ENCODE assay signal across 27 cellular contexts in the genomic region with DNA sequence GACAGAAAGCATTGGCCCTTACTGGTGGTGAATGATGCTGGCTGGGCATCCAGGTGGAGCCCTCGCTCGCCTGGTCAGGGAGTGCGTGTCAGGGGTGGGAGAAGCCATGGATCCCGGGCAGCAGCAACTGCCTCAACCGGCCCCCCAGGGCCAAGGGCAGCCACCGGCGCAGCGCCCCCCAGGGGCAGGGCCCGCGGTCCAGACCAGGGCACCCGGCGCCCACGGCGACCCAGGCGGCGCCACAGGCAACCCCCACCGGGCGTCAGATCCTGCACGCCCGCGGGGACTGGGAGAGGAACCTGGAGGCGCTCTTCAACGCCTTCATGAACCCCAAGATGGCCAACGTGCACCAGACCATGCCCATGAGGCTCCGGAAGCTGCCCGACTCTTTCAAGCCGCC.
"Had no signal": no experiment of that assay in that cellular context is flagged by ENCODE, and none has a peak within 500 bp of the region (broad histone marks: within the 10 kb centered on the region; RNA-seq: fewer than 3 reads in every experiment).

No MANE protein-coding gene starts in this region.

- DNase-seq: naive B cell; naive thymus-derived CD8-positive, alpha-beta T cell; nephron progenitor cell; occipital lobe; retina; sigmoid colon; small intestine; stimulated activated CD4-positive, alpha-beta T cell treated with anti-CD3 and anti-CD28 coated beads, Interleukin-15, amount 100 ng/mL, for 24 hours; stimulated activated CD4-positive, alpha-beta T cell treated with anti-CD3 and anti-CD28 coated beads, Interleukin-2, amount 100 ng/mL, for 24 hours; stimulated activated CD4-positive, alpha-beta T cell treated with anti-CD3 and anti-CD28 coated beads, Interleukin-2, amount 100 ng/mL, for 48 hours; stimulated activated CD4-positive, alpha-beta T cell treated with anti-CD3 and anti-CD28 coated beads, Interleukin-4, amount 100 ng/mL, for 24 hours; stimulated activated naive B cell treated with anti-CD40 and anti-IgM and Interleukin-4, amounts not matched to agents 10 μg/mL and 1 μg/mL and 100 μg/mL, for 72 hours; stimulated activated naive CD4-positive, alpha-beta T cell treated with Interleukin-2 at 50 U/mL for 16 hours; stomach; thyroid gland; trophoblast cell had no signal

- H3K4me1 ChIP-seq: pancreas, prostate gland, right atrium auricular region, right lobe of liver, sigmoid colon, stomach, thyroid gland, tibial nerve, upper lobe of left lung, vagina had no signal

- H3K27me3 ChIP-seq: pancreas, right atrium auricular region, right lobe of liver, sigmoid colon, stomach, thyroid gland, tibial nerve, upper lobe of left lung, vagina had no signal

- H3K36me3 Mint-ChIP-seq: naive B cell; stimulated activated effector memory CD8-positive, alpha-beta T cell treated with anti-CD3 and anti-CD28 coated beads, Interleukin-12 subunit alpha, Interleukin-12 subunit beta, amount 100 ng/mL, for 72 hours; stimulated activated naive B cell treated with anti-CD40 and anti-IgM and Interleukin-4, amounts not matched to agents 10 μg/mL and 1 μg/mL and 100 μg/mL, for 72 hours had no signal

- ATAC-seq: naive thymus-derived CD8-positive, alpha-beta T cell; pancreas; stimulated activated effector memory CD8-positive, alpha-beta T cell treated with anti-CD3 and anti-CD28 coated beads, Interleukin-12 subunit alpha, Interleukin-12 subunit beta, amount 100 ng/mL, for 72 hours; stimulated activated naive B cell treated with anti-CD40 and anti-IgM and Interleukin-4, amounts not matched to agents 10 μg/mL and 1 μg/mL and 100 μg/mL, for 72 hours had no signal

- H3K27ac ChIP-seq: pancreas, prostate gland, right atrium auricular region, right lobe of liver, sigmoid colon, stomach, thoracic aorta, thyroid gland, tibial nerve, upper lobe of left lung, vagina had no signal

- H3K4me3 Mint-ChIP-seq: naive thymus-derived CD8-positive, alpha-beta T cell; natural killer cell treated with Interleukin-12 subunit alpha and Interleukin-12 subunit beta and Interleukin-15 and Interleukin-18, amount 100 ng/mL, for 72 hours; nephron progenitor cell; neural crest cell; stimulated activated effector memory CD8-positive, alpha-beta T cell treated with anti-CD3 and anti-CD28 coated beads, Interleukin-12 subunit alpha, Interleukin-12 subunit beta, amount 100 ng/mL, for 72 hours; stimulated activated naive B cell treated with anti-CD40 and anti-IgM and Interleukin-4, amounts not matched to agents 10 μg/mL and 1 μg/mL and 100 μg/mL, for 72 hours had no signal

- H3K36me3 ChIP-seq: pancreas, prostate gland, right atrium auricular region, right lobe of liver, sigmoid colon, stomach, thoracic aorta, thyroid gland, tibial nerve, upper lobe of left lung, vagina had no signal

- H3K9me3 ChIP-seq: pancreas, prostate gland, right atrium auricular region, right lobe of liver, thyroid gland, upper lobe of left lung, vagina had no signal

- H3K27ac Mint-ChIP-seq: naive B cell; natural killer cell treated with Interleukin-12 subunit alpha and Interleukin-12 subunit beta and Interleukin-15 and Interleukin-18, amount 100 ng/mL, for 72 hours; nephron progenitor cell; stimulated activated effector memory CD8-positive, alpha-beta T cell treated with anti-CD3 and anti-CD28 coated beads, Interleukin-12 subunit alpha, Interleukin-12 subunit beta, amount 100 ng/mL, for 72 hours; stimulated activated naive B cell treated with anti-CD40 and anti-IgM and Interleukin-4, amounts not matched to agents 10 μg/mL and 1 μg/mL and 100 μg/mL, for 72 hours had no signal

- H3K4me1 Mint-ChIP-seq: naive B cell; naive thymus-derived CD8-positive, alpha-beta T cell; nephron progenitor cell; neural crest cell; stimulated activated effector memory CD8-positive, alpha-beta T cell treated with anti-CD3 and anti-CD28 coated beads, Interleukin-12 subunit alpha, Interleukin-12 subunit beta, amount 100 ng/mL, for 72 hours; stimulated activated naive B cell treated with anti-CD40 and anti-IgM and Interleukin-4, amounts not matched to agents 10 μg/mL and 1 μg/mL and 100 μg/mL, for 72 hours had no signal

- H3K4me3 ChIP-seq: pancreas, prostate gland, right atrium auricular region, right lobe of liver, sigmoid colon, stomach, thoracic aorta, thyroid gland, tibial nerve, upper lobe of left lung, vagina had no signal
